Comparison of ENCODE assay signal across 10 cellular contexts in the genomic region with DNA sequence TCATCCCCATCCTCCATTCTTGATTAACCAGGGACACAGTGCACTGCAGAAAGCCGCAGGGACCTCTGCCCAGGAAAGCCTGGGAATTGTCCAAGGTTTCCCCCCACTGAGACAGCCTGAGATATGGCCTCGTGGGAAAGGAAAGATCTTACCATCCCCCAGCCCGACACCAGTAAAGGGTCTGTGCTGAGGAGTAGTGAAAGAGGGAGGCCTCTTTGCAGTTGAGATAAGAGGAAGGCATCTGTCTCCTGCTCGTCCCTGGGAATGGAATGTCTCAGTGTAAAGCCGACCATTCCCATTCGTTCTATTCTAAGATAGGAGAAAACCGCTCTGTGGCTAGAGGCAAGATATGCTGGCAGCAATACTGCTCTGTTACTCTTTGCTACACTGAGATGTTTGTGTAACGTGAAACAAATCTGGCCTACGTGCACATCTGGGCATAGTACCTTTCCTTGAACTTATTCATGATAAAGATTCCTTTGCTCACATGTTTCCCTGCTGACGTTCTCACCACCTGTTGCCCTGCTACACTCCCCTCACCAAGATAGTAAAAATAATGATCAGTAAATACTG. TPM values are rescaled to one million over a fixed set of nuclear protein-coding genes. Genes with fewer than 3 reads are reported as not detected.
DNase-seq lines count a peak whose midpoint lies in the region; FAIRE-seq and TF ChIP-seq lines count a peak whose summit lies in the region.
"Not testable (repeated sequence)": the region's sequence is repeated elsewhere in the genome, so short reads cannot be mapped to it uniquely, and the experiment has no call there.
"Had no signal": no experiment of that assay in that cellular context is flagged by ENCODE, and none has a peak within 500 bp of the region (broad histone marks: within the 10 kb centered on the region; RNA-seq: fewer than 3 reads in every experiment).

No MANE protein-coding gene starts in this region.

- POLR2A ChIA-PET in HEK293 (lab: Yijun Ruan, JAX) = not testable (repeated sequence)

- not testable (repeated sequence) for H3K9me3 ChIP-seq in HEK293 (ENCODE audit: control insufficient read depth, insufficient read depth, low read depth, low read length); neural progenitor cell (ENCODE audit: low read depth)

- H3K4me3 Mint-ChIP-seq in neural progenitor cell = peak overlapping the region; percentile 69

- TF ChIP-seq CTCF in HEK293 (tag by site-specific recombination; IDR thresholded peaks at IDR 0.05); bronchial epithelial cell (IDR thresholded peaks at IDR 0.05; ENCODE audit: insufficient read depth, low read length, severe bottlenecking); neural progenitor cell (IDR thresholded peaks at IDR 0.05): not testable (repeated sequence)

- H3K27ac ChIP-seq in HEK293 (ENCODE audit: extremely low read depth, low read depth, low read length) = not testable (repeated sequence)
- H3K27ac ChIP-seq in neural progenitor cell = peak overlapping the region; percentile 4

- not testable (repeated sequence) for H3K79me2 ChIP-seq in neural progenitor cell (ENCODE audit: low read depth)

- not testable (repeated sequence) for H3K27me3 ChIP-seq in bronchial epithelial cell (ENCODE audit: control insufficient read depth, insufficient read depth, low read length)
- H3K27me3 ChIP-seq in neural progenitor cell = peaks cover 23% of the 10 kb centered on the region

- H3F3A ChIP-seq in neural progenitor cell (ENCODE audit: low read depth) = peaks cover 38% of the 10 kb centered on the region

- DNase-seq in SK-N-DZ (ENCODE audit: low spot score) = peak; percentile 82
- DNase-seq in bronchial epithelial cell (ENCODE audit: low read depth) = peak; percentile 20
- peak; percentile 54 for DNase-seq in iris pigment epithelial cell (ENCODE audit: low read depth)
- peak; percentile 41 for DNase-seq in neural progenitor cell (ENCODE audit: low spot score)

- FAIRE-seq in bronchial epithelial cell (lab: Jason Lieb, UNC) = not testable (repeated sequence)

- not testable (repeated sequence) for H3K4me3 ChIP-seq in HEK293 (ENCODE audit: low read depth, low read length); bronchial epithelial cell (ENCODE audit: low read depth, low read length)
- H3K4me3 ChIP-seq in neural progenitor cell = peak overlapping the region; percentile 1

- not testable (repeated sequence) for H4K20me1 ChIP-seq in neural progenitor cell (ENCODE audit: low read depth)

- H3K36me3 Mint-ChIP-seq in neural progenitor cell = not testable (repeated sequence)

- H3K9me3 Mint-ChIP-seq in neural progenitor cell = not testable (repeated sequence)

- H3K9ac ChIP-seq in neural progenitor cell = not testable (repeated sequence)

- not testable (repeated sequence) for H3K27me3 Mint-ChIP-seq in neural progenitor cell (ENCODE audit: insufficient read depth, low read depth)

- CTCF ChIA-PET in HEK293 (lab: Yijun Ruan, JAX) = interaction anchor here (1.0 kb wide), 1 partner anchor 69 kb away, joined by 3 read pairs; no protein-coding TSS in a partner anchor

- peaks cover 31% of the 10 kb centered on the region for H3K4me1 Mint-ChIP-seq in neural progenitor cell

- not testable (repeated sequence) for H2AFZ ChIP-seq in neural progenitor cell (replicated peaks)

- peak overlapping the region; percentile 87 for H3K27ac Mint-ChIP-seq in neural progenitor cell

- H3K36me3 ChIP-seq in HEK293 (ENCODE audit: control insufficient read depth in 2 of 2, insufficient read depth in 1 of 2, low read length in 2 of 2) = peaks cover 0 to 21% of the 10 kb centered on the region in 2 experiments; a peak in 1 of 3 replicates
- peaks cover 13% of the 10 kb centered on the region for H3K36me3 ChIP-seq in bronchial epithelial cell (ENCODE audit: control insufficient read depth, insufficient read depth, low read length)
- not testable (repeated sequence) for H3K36me3 ChIP-seq in neural progenitor cell

- peak overlapping the region; percentile 58 for H3K4me2 ChIP-seq in neural progenitor cell

- H3K4me1 ChIP-seq in HEK293 (ENCODE audit: control insufficient read depth, insufficient read depth, low read length) = peaks cover 14% of the 10 kb centered on the region
- H3K4me1 ChIP-seq in neural progenitor cell = peaks cover 29% of the 10 kb centered on the region

TF ChIP-seq in HEK293, 187 proteins besides CTCF, POLR2A, EP300 and RAD21:
- TF ChIP-seq FEZF1 (tag by site-specific recombination; IDR thresholded peaks at IDR 0.05) (peak; percentile 47), PRDM1 (tag by site-specific recombination; IDR thresholded peaks at IDR 0.05) (0 out of 2 replicates have a peak, but pooled peaks have one; percentile 17), GLIS1 (tag by site-specific recombination; IDR thresholded peaks at IDR 0.05) (peak; percentile 40), SCRT1 (tag by site-specific recombination; IDR thresholded peaks at IDR 0.05; ENCODE audit: borderline replicate concordance) (peak; percentile 89), SCRT2 (tag by site-specific recombination; IDR thresholded peaks at IDR 0.05) (peak; percentile 96), IKZF3 (tag by site-specific recombination; IDR thresholded peaks at IDR 0.05) (0 out of 2 replicates have a peak, but pooled peaks have one; percentile 22)
- TF ChIP-seq, protein P1, sequence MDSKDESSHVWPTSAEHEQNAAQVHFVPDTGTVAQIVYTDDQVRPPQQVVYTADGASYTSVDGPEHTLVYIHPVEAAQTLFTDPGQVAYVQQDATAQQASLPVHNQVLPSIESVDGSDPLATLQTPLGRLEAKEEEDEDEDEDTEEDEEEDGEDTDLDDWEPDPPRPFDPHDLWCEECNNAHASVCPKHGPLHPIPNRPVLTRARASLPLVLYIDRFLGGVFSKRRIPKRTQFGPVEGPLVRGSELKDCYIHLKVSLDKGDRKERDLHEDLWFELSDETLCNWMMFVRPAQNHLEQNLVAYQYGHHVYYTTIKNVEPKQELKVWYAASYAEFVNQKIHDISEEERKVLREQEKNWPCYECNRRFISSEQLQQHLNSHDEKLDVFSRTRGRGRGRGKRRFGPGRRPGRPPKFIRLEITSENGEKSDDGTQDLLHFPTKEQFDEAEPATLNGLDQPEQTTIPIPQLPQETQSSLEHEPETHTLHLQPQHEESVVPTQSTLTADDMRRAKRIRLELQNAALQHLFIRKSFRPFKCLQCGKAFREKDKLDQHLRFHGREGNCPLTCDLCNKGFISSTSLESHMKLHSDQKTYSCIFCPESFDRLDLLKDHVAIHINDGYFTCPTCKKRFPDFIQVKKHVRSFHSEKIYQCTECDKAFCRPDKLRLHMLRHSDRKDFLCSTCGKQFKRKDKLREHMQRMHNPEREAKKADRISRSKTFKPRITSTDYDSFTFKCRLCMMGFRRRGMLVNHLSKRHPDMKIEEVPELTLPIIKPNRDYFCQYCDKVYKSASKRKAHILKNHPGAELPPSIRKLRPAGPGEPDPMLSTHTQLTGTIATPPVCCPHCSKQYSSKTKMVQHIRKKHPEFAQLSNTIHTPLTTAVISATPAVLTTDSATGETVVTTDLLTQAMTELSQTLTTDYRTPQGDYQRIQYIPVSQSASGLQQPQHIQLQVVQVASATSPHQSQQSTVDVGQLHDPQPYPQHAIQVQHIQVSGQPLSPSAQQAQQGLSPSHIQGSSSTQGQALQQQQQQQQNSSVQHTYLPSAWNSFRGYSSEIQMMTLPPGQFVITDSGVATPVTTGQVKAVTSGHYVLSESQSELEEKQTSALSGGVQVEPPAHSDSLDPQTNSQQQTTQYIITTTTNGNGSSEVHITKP (tag by site-specific recombination; IDR thresholded peaks at IDR 0.05) = peak; percentile 67

RNA-seq across cellular contexts. Expression of a gene that starts 0.7 kb away (rescaled TPM):
- polyA plus RNA-seq in SK-N-DZ (2014; cell fraction: cytosol; rRNA removed) = 1.2 and 1.5 TPM in 2 replicates
- polyA plus RNA-seq in SK-N-DZ (2014; cell fraction: nucleus; rRNA removed) = 11.5 and 18.3 TPM in 2 replicates
- total RNA-seq in bronchial epithelial cell (under 0.01 and 0.38 TPM in 2 replicates), neural progenitor cell (ENCODE audit: low replicate concordance) (0.84 and 2.1 TPM in 2 replicates)
- total RNA-seq: activated B cell treated with CpG ODN at 0.5 μM for 24 hours, vagina had no signal

RNA-seq across cellular contexts. Expression of a gene that starts 5.7 kb away (rescaled TPM):
- polyA plus RNA-seq in SK-N-DZ (2014; cell fraction: cytosol; rRNA removed) = 60.5 and 69.3 TPM in 2 replicates
- 50.6 and 79.9 TPM in 2 replicates for polyA plus RNA-seq in SK-N-DZ (2014; cell fraction: nucleus; rRNA removed)
- total RNA-seq in bronchial epithelial cell (220 and 228 TPM in 2 replicates), neural progenitor cell (ENCODE audit: low replicate concordance) (19.9 and 46.8 TPM in 2 replicates)

RNA-seq across cellular contexts. Expression of a gene that starts 10.9 kb away (rescaled TPM):
- polyA plus RNA-seq in SK-N-DZ (2014; cell fraction: cytosol; rRNA removed) = 90.9 and 95.5 TPM in 2 replicates
- polyA plus RNA-seq in SK-N-DZ (2014; cell fraction: nucleus; rRNA removed) = 158 and 167 TPM in 2 replicates
- 79.5 and 88.5 TPM in 2 replicates for total RNA-seq in bronchial epithelial cell
- 71.2 and 148 TPM in 2 replicates for total RNA-seq in neural progenitor cell (ENCODE audit: low replicate concordance)

RNA-seq across cellular contexts. Expression of a gene that starts 32.5 kb away (rescaled TPM):
- polyA plus RNA-seq in SK-N-DZ (2014; cell fraction: cytosol; rRNA removed) = not detected in 2 replicates
- not detected in 2 replicates for polyA plus RNA-seq in SK-N-DZ (2014; cell fraction: nucleus; rRNA removed)
- total RNA-seq in bronchial epithelial cell (not detected in 2 replicates), neural progenitor cell (ENCODE audit: low replicate concordance) (not detected in 2 replicates)
- total RNA-seq: activated B cell treated with CpG ODN at 0.5 μM for 24 hours; activated CD4-positive, alpha-beta memory T cell treated with anti-CD3 and anti-CD28 coated beads, Interleukin-2, amount 10 ng/mL, durations not matched to agents 7 days and 5 days; frontal cortex; left lung; vagina had no signal

RNA-seq across cellular contexts. Expression of a gene that starts 38.8 kb away (rescaled TPM):
- not detected in 2 replicates for polyA plus RNA-seq in SK-N-DZ (2014; cell fraction: cytosol; rRNA removed)
- not detected in 2 replicates for polyA plus RNA-seq in SK-N-DZ (2014; cell fraction: nucleus; rRNA removed)
- total RNA-seq in bronchial epithelial cell = not detected in 2 replicates
- total RNA-seq in neural progenitor cell (ENCODE audit: low replicate concordance) = not detected in 2 replicates
- total RNA-seq: activated CD4-positive, alpha-beta memory T cell treated with anti-CD3 and anti-CD28 coated beads, Interleukin-2, amount 10 ng/mL, durations not matched to agents 7 days and 5 days; frontal cortex; left lung; vagina had no signal

Comparison
In these comparisons a context has a peak if more than half of its experiments do, and no peak if none do; other contexts are left out.
1. DNase-seq: peak in every context shown above with its lines; median percentile 82 in SK-N-DZ; 54 in iris pigment epithelial cell; 41 in neural progenitor cell; 20 in bronchial epithelial cell.